Comparison of ENCODE assay signal across 14 cellular contexts in genomic region chr7:101731502-101732084, GRCh38.
"Had no signal": no experiment of that assay in that cellular context is flagged by ENCODE, and none has a peak within 500 bp of the region (broad histone marks: within the 10 kb centered on the region; RNA-seq: fewer than 3 reads in every experiment).

No MANE protein-coding gene starts in this region.

- ATAC-seq: left colon; right cardiac atrium; stimulated activated naive CD8-positive, alpha-beta T cell treated with anti-CD3 and anti-CD28 coated beads, Interleukin-15, amount 100 ng/mL, for 72 hours; T-cell had no signal

- H3K4me1 Mint-ChIP-seq: T-cell had no signal

- H3K4me3 Mint-ChIP-seq: activated naive CD8-positive, alpha-beta T cell treated with anti-CD3 and anti-CD28 coated beads, Interleukin-2, amount 10 ng/mL, durations not matched to agents 7 days and 5 days; activated T-helper 1 cell treated with anti-CD3 and anti-CD28 coated beads, Interleukin-12 subunit alpha, Interleukin-12 subunit beta, Interleukin-2, Interleukin-4 antibody, amounts not matched to agents 30 ng/mL and 10 ng/mL and 1 ng/mL, durations not matched to agents 14 hours and 24 hours and 36 hours; stimulated activated naive CD8-positive, alpha-beta T cell treated with anti-CD3 and anti-CD28 coated beads, Interleukin-15, amount 100 ng/mL, for 72 hours; T-cell had no signal

- H3K27me3 Mint-ChIP-seq: stimulated activated naive CD8-positive, alpha-beta T cell treated with anti-CD3 and anti-CD28 coated beads, Interleukin-15, amount 100 ng/mL, for 72 hours had no signal

- H3K36me3 Mint-ChIP-seq: activated naive CD8-positive, alpha-beta T cell treated with anti-CD3 and anti-CD28 coated beads, Interleukin-2, amount 10 ng/mL, durations not matched to agents 7 days and 5 days; T-cell had no signal

- DNase-seq: activated CD4-positive, alpha-beta T cell treated with anti-CD3 and anti-CD28 coated beads, Interleukin-2, amount 50 U/mL, for 4 hours; activated gamma-delta T cell treated with Interleukin-2 at 50 U/mL for 16 hours; activated naive CD8-positive, alpha-beta T cell treated with anti-CD3 and anti-CD28 coated beads, Interleukin-2, amount 10 ng/mL, durations not matched to agents 7 days and 5 days; amygdala; foreskin fibroblast; left colon; midbrain; right cardiac atrium; stimulated activated CD4-positive, alpha-beta T cell treated with anti-CD3 and anti-CD28 coated beads, Interleukin-15, amount 100 ng/mL, for 24 hours; stimulated activated CD4-positive, alpha-beta T cell treated with anti-CD3 and anti-CD28 coated beads, Interleukin-4, amount 100 ng/mL, for 1 hour; stimulated activated naive CD8-positive, alpha-beta T cell treated with anti-CD3 and anti-CD28 coated beads, Interleukin-15, amount 100 ng/mL, for 72 hours; T-cell; trophoblast cell had no signal

- H3K9me3 Mint-ChIP-seq: activated naive CD8-positive, alpha-beta T cell treated with anti-CD3 and anti-CD28 coated beads, Interleukin-2, amount 10 ng/mL, durations not matched to agents 7 days and 5 days; activated T-helper 1 cell treated with anti-CD3 and anti-CD28 coated beads, Interleukin-12 subunit alpha, Interleukin-12 subunit beta, Interleukin-2, Interleukin-4 antibody, amounts not matched to agents 30 ng/mL and 10 ng/mL and 1 ng/mL, durations not matched to agents 14 hours and 24 hours and 36 hours; stimulated activated naive CD8-positive, alpha-beta T cell treated with anti-CD3 and anti-CD28 coated beads, Interleukin-15, amount 100 ng/mL, for 72 hours; T-cell had no signal

- H3K27ac Mint-ChIP-seq: activated naive CD8-positive, alpha-beta T cell treated with anti-CD3 and anti-CD28 coated beads, Interleukin-2, amount 10 ng/mL, durations not matched to agents 7 days and 5 days; activated T-helper 1 cell treated with anti-CD3 and anti-CD28 coated beads, Interleukin-12 subunit alpha, Interleukin-12 subunit beta, Interleukin-2, Interleukin-4 antibody, amounts not matched to agents 30 ng/mL and 10 ng/mL and 1 ng/mL, durations not matched to agents 14 hours and 24 hours and 36 hours; stimulated activated naive CD8-positive, alpha-beta T cell treated with anti-CD3 and anti-CD28 coated beads, Interleukin-15, amount 100 ng/mL, for 72 hours; T-cell had no signal
